9 cellular contexts compared by ENCODE assay signal in genomic region chr11:77107950-77108349, GRCh38. TPM values are rescaled to one million over a fixed set of nuclear protein-coding genes. Genes with fewer than 3 reads are reported as not detected.
A peak's percentile ranks its signal among the peaks of the same experiment; 100 is the strongest.
DNase-seq lines count a peak whose midpoint lies in the region; ATAC-seq and TF ChIP-seq lines count a peak whose summit lies in the region.
"Had no signal": no experiment of that assay in that cellular context is flagged by ENCODE, and none has a peak within 500 bp of the region (broad histone marks: within the 10 kb centered on the region; RNA-seq: fewer than 3 reads in every experiment).

No MANE protein-coding gene starts in this region.

- H3K27me3 ChIP-seq in PC-3 (ENCODE audit: low read length), result no peaks in the 10 kb centered on the region

- in situ Hi-C loops in Caki2 (cut with HindIII; ENCODE audit: low pct_unique_long_range_greater_than_20kb, low sequenced_read_pairs), result no loop called here

- H3K9ac ChIP-seq in PC-3 (ENCODE audit: low read length), result no peak overlapping the region; the same call in 1 of the 2 replicates

- ATAC-seq in PC-3 (peak; percentile 75), HG03135 (IDR thresholded peaks at IDR 0.05; ENCODE audit: unreplicated experiment) (no peak)
- ATAC-seq in activated CD8-positive, alpha-beta T cell treated with anti-CD3 and anti-CD28 coated beads, Interleukin-2, amount 10 ng/mL, durations not matched to agents 7 days and 5 days, result no peak
- ATAC-seq: T-cell had no signal

- H3F3A ChIP-seq in PC-3 (ENCODE audit: low read length, unreplicated experiment), result no peaks in the 10 kb centered on the region

- H3K27ac Mint-ChIP-seq in activated CD8-positive, alpha-beta T cell treated with anti-CD3 and anti-CD28 coated beads, Interleukin-2, amount 10 ng/mL, durations not matched to agents 7 days and 5 days, result no peak overlapping the region
- H3K27ac Mint-ChIP-seq: T-cell had no signal

- H3K4me3 Mint-ChIP-seq in activated CD8-positive, alpha-beta T cell treated with anti-CD3 and anti-CD28 coated beads, Interleukin-2, amount 10 ng/mL, durations not matched to agents 7 days and 5 days, result no peak overlapping the region
- H3K4me3 Mint-ChIP-seq: T-cell had no signal

- CTCF ChIA-PET in PC-3 (lab: Charles Lee), result interaction anchor here (1.9 kb wide), 1 partner anchor 17 kb away, joined by 5 read pairs; no protein-coding TSS in a partner anchor
- CTCF ChIA-PET in activated CD8-positive, alpha-beta T cell treated with anti-CD3 and anti-CD28 coated beads, Interleukin-2, amount 10 ng/mL, durations not matched to agents 7 days and 5 days (lab: Charles Lee), result no interaction called here

- H3K4me3 ChIP-seq in PC-3 (ENCODE audit: low read length) (no peak overlapping the region), epithelial cell of esophagus (ENCODE audit: low read length) (no peak overlapping the region)

- POLR2A ChIA-PET in PC-3 (lab: Charles Lee; ENCODE audit: unreplicated experiment), result no interaction called here
- POLR2A ChIA-PET in activated CD8-positive, alpha-beta T cell treated with anti-CD3 and anti-CD28 coated beads, Interleukin-2, amount 10 ng/mL, durations not matched to agents 7 days and 5 days (lab: Charles Lee), result interaction anchor here (0.6 kb wide), 1 partner anchor 25 kb away, joined by 3 read pairs; no protein-coding TSS in a partner anchor

- 0 out of 2 replicates have a peak overlapping the region, but pooled peaks have one; percentile 11 for H2AFZ ChIP-seq in PC-3 (ENCODE audit: low read length)

- H3K9me3 ChIP-seq in PC-3 (ENCODE audit: low read length), result no peaks in the 10 kb centered on the region

- H3K4me2 ChIP-seq in PC-3 (ENCODE audit: low read length), result peak overlapping the region; percentile 60

- H3K79me2 ChIP-seq in PC-3 (ENCODE audit: low read length), result no peaks in the 10 kb centered on the region

- H4K20me1 ChIP-seq in PC-3 (ENCODE audit: low read length), result no peaks in the 10 kb centered on the region

- H3K9me3 Mint-ChIP-seq in activated CD8-positive, alpha-beta T cell treated with anti-CD3 and anti-CD28 coated beads, Interleukin-2, amount 10 ng/mL, durations not matched to agents 7 days and 5 days (ENCODE audit: insufficient read depth), result no peaks in the 10 kb centered on the region
- H3K9me3 Mint-ChIP-seq: T-cell had no signal

- intact Hi-C loops in PC-3 (cut with micrococcal nuclease), result no loop called here

- H3K27ac ChIP-seq in PC-3 (ENCODE audit: low read length), result peak overlapping the region; percentile 48

- peaks cover 59% of the 10 kb centered on the region for H3K4me1 ChIP-seq in PC-3 (ENCODE audit: insufficient read depth, low read length)

- BruUV-seq in PC-3 (replicated peaks; lab: Mats Ljungman, UMichigan), result no TSS peak

- TF ChIP-seq CTCF in PC-3 (conservative IDR thresholded peaks at IDR 0.05; ENCODE audit: low read depth, low read length) (no peak), epithelial cell of esophagus (IDR thresholded peaks at IDR 0.05; ENCODE audit: insufficient read depth, low read depth, low read length, missing control alignments) (no peak)

- no peaks in the 10 kb centered on the region for H3K36me3 ChIP-seq in PC-3 (ENCODE audit: low read depth, low read length)

- no peaks in the 10 kb centered on the region for H3K27me3 Mint-ChIP-seq in activated CD8-positive, alpha-beta T cell treated with anti-CD3 and anti-CD28 coated beads, Interleukin-2, amount 10 ng/mL, durations not matched to agents 7 days and 5 days (ENCODE audit: low read depth)
- H3K27me3 Mint-ChIP-seq: T-cell had no signal

- no peaks in the 10 kb centered on the region for H3K4me1 Mint-ChIP-seq in activated CD8-positive, alpha-beta T cell treated with anti-CD3 and anti-CD28 coated beads, Interleukin-2, amount 10 ng/mL, durations not matched to agents 7 days and 5 days (ENCODE audit: low read depth)
- H3K4me1 Mint-ChIP-seq: T-cell had no signal

- no peaks in the 10 kb centered on the region for H3K36me3 Mint-ChIP-seq in activated CD8-positive, alpha-beta T cell treated with anti-CD3 and anti-CD28 coated beads, Interleukin-2, amount 10 ng/mL, durations not matched to agents 7 days and 5 days (ENCODE audit: low read depth)
- H3K36me3 Mint-ChIP-seq: T-cell had no signal

- H3K9me2 ChIP-seq in PC-3 (replicated peaks; ENCODE audit: low read length), result no peaks in the 10 kb centered on the region

- DNase-seq in Caki2 (ENCODE audit: low read depth) (peak; percentile 85), PC-3 (peak; percentile 94), epithelial cell of esophagus (ENCODE audit: low read depth) (peak; percentile 34), occipital lobe (lab: John Stamatoyannopoulos, UW) (peak; percentile 14), HPDE6-E6E7 (ENCODE audit: extremely low spot score) (no peak), SKM-1 (lab: John Stamatoyannopoulos, UW; ENCODE audit: unreplicated experiment) (no peak)
- no peak for DNase-seq in activated CD8-positive, alpha-beta T cell treated with anti-CD3 and anti-CD28 coated beads, Interleukin-2, amount 10 ng/mL, durations not matched to agents 7 days and 5 days
- DNase-seq: T-cell had no signal

RNA-seq across cellular contexts. Expression of gene OMP, which starts 5.3 kb away (rescaled TPM):
- total RNA-seq in Caki2 (2014; rRNA removed; shearing (Covaris generic); ENCODE audit: low replicate concordance), result not detected in 2 replicates
- total RNA-seq in PC-3 (2014; rRNA removed) (not detected in 2 replicates), occipital lobe (not detected)
- total RNA-seq in activated CD8-positive, alpha-beta T cell treated with anti-CD3 and anti-CD28 coated beads, Interleukin-2, amount 10 ng/mL, durations not matched to agents 7 days and 5 days, result not detected

RNA-seq across cellular contexts. Expression of gene MYO7A, which starts 20.1 kb away (rescaled TPM):
- total RNA-seq in Caki2 (2014; rRNA removed; shearing (Covaris generic); ENCODE audit: low replicate concordance), result not detected in 2 replicates
- total RNA-seq in PC-3 (2014; rRNA removed), result 0.66 and 1.2 TPM in 2 replicates
- total RNA-seq in occipital lobe, result 0.47 TPM
- total RNA-seq in activated CD8-positive, alpha-beta T cell treated with anti-CD3 and anti-CD28 coated beads, Interleukin-2, amount 10 ng/mL, durations not matched to agents 7 days and 5 days, result not detected

RNA-seq across cellular contexts. Expression of gene CAPN5, which starts 41.2 kb away (rescaled TPM):
- total RNA-seq in Caki2 (2014; rRNA removed; shearing (Covaris generic); ENCODE audit: low replicate concordance), result 0.68 and 5.3 TPM in 2 replicates
- total RNA-seq in PC-3 (2014; rRNA removed) (6.3 and 7.7 TPM in 2 replicates), occipital lobe (17.2 TPM)
- total RNA-seq in activated CD8-positive, alpha-beta T cell treated with anti-CD3 and anti-CD28 coated beads, Interleukin-2, amount 10 ng/mL, durations not matched to agents 7 days and 5 days, result 1 to 10 TPM; 1.0 to 1.4 TPM

Comparison
In these comparisons a context has a peak if more than half of its experiments do, and no peak if none do; other contexts are left out.
1. DNase-seq: peak in Caki2 (single experiment), PC-3 (single experiment), epithelial cell of esophagus (single experiment) and occipital lobe (single experiment); none in HPDE6-E6E7 (single experiment), activated CD8-positive, alpha-beta T cell treated with anti-CD3 and anti-CD28 coated beads, Interleukin-2, amount 10 ng/mL, durations not matched to agents 7 days and 5 days (single experiment) and SKM-1 (single experiment).